Comparison of ENCODE assay signal across 35 cellular contexts in the genomic region with DNA sequence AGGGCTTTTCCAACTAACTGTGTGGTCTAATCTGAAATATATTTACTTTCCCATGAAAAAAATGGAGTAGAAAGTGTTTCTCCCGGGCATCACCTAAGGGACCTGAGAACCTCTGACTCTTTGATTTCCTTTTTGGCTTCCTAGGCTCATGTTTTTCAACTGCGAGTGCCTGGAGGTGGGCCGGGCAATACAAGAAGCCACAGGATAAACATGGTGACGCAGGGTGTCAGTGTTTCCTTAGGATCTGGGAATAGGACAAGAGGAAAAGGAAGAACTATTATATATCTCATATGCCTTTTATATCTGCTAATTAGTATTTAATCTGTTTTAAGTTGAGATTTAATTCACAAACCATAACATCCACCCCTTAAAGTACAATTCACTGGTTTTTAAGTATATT. TPM values are rescaled to one million over a fixed set of nuclear protein-coding genes. Genes with fewer than 3 reads are reported as not detected.
"Had no signal": no experiment of that assay in that cellular context is flagged by ENCODE, and none has a peak within 500 bp of the region (broad histone marks: within the 10 kb centered on the region; RNA-seq: fewer than 3 reads in every experiment).

No MANE protein-coding gene starts in this region.

- DNase-seq: activated CD4-positive, alpha-beta memory T cell treated with anti-CD3 and anti-CD28 coated beads, Interleukin-2, amount 10 ng/mL, durations not matched to agents 7 days and 5 days; activated CD4-positive, alpha-beta T cell treated with anti-CD3 and anti-CD28 coated beads for 1 hour; activated CD4-positive, alpha-beta T cell treated with anti-CD3 and anti-CD28 coated beads for 48 hours; activated CD4-positive, CD25-positive, alpha-beta regulatory T cell; activated CD8-positive, alpha-beta memory T cell treated with anti-CD3 and anti-CD28 coated beads for 24 hours; activated CD8-positive, alpha-beta memory T cell treated with anti-CD3 and anti-CD28 coated beads, Interleukin-2, amount 10 ng/mL, durations not matched to agents 7 days and 5 days; activated gamma-delta T cell; activated naive CD4-positive, alpha-beta T cell treated with Interleukin-2 at 50 U/mL for 16 hours; activated naive CD8-positive, alpha-beta T cell treated with anti-CD3 and anti-CD28 coated beads, Interleukin-2, amount 10 ng/mL, durations not matched to agents 7 days and 5 days; activated T-cell treated with anti-CD3 and anti-CD28 coated beads, Interleukin-2, amount 50 U/mL, for 24 hours; amygdala; Karpas-422; KBM-7; MG63; NCI-H1048; NCI-H1105 treated with DMSO at 0.1 percent for 48 hours; NCI-H1436; NCI-H1694; NCI-H1930; NCI-H2081 treated with DMSO at 0.1 percent for 48 hours; NCI-H226; NCI-H446 treated with DMSO at 0.1 percent for 48 hours; NCI-H524; SIG-M5; SW 1271; T-helper 1 cell; T-helper 2 cell; T-helper 9 cell; WERI-Rb-1 had no signal

- H3K4me1 ChIP-seq: ascending aorta had no signal

- H3K27ac ChIP-seq: ascending aorta, WERI-Rb-1 had no signal

- H3K36me3 Mint-ChIP-seq: activated CD8-positive, alpha-beta memory T cell treated with anti-CD3 and anti-CD28 coated beads, Interleukin-2, amount 10 ng/mL, durations not matched to agents 7 days and 5 days; activated naive CD4-positive, alpha-beta T cell treated with anti-CD3 and anti-CD28 coated beads, Interleukin-2, amount 50 U/mL, for 24 hours; activated naive CD8-positive, alpha-beta T cell treated with anti-CD3 and anti-CD28 coated beads, Interleukin-2, amount 10 ng/mL, durations not matched to agents 7 days and 5 days had no signal

- H3K9me3 ChIP-seq: ascending aorta had no signal

- H3K4me1 Mint-ChIP-seq: activated CD4-positive, alpha-beta memory T cell treated with anti-CD3 and anti-CD28 coated beads, Interleukin-2, amount 10 ng/mL, durations not matched to agents 7 days and 5 days; activated CD8-positive, alpha-beta memory T cell treated with anti-CD3 and anti-CD28 coated beads, Interleukin-2, amount 10 ng/mL, durations not matched to agents 7 days and 5 days; activated naive CD4-positive, alpha-beta T cell treated with anti-CD3 and anti-CD28 coated beads, Interleukin-2, amount 50 U/mL, for 24 hours; activated naive CD8-positive, alpha-beta T cell treated with anti-CD3 and anti-CD28 coated beads, Interleukin-2, amount 10 ng/mL, durations not matched to agents 7 days and 5 days had no signal

- H3K27me3 ChIP-seq: ascending aorta, MG63 had no signal

- H3K4me3 ChIP-seq: ascending aorta, MG63 had no signal

- H3K9me3 Mint-ChIP-seq: activated CD4-positive, alpha-beta memory T cell treated with anti-CD3 and anti-CD28 coated beads, Interleukin-2, amount 10 ng/mL, durations not matched to agents 7 days and 5 days; activated naive CD8-positive, alpha-beta T cell treated with anti-CD3 and anti-CD28 coated beads, Interleukin-2, amount 10 ng/mL, durations not matched to agents 7 days and 5 days; activated T-helper 2 cell treated with anti-CD3 and anti-CD28 coated beads, Interferon-gamma antibody, Interleukin-2, Interleukin-4, amounts not matched to agents 10 μg/mL and 5 μg/mL and 100 μg/mL, durations not matched to agents 14 hours and 24 hours and 36 hours had no signal

- H3K27ac Mint-ChIP-seq: activated CD4-positive, alpha-beta memory T cell treated with anti-CD3 and anti-CD28 coated beads, Interleukin-2, amount 10 ng/mL, durations not matched to agents 7 days and 5 days; activated CD8-positive, alpha-beta memory T cell treated with anti-CD3 and anti-CD28 coated beads, Interleukin-2, amount 10 ng/mL, durations not matched to agents 7 days and 5 days; activated naive CD4-positive, alpha-beta T cell treated with anti-CD3 and anti-CD28 coated beads, Interleukin-2, amount 50 U/mL, for 24 hours; activated naive CD8-positive, alpha-beta T cell treated with anti-CD3 and anti-CD28 coated beads, Interleukin-2, amount 10 ng/mL, durations not matched to agents 7 days and 5 days; activated T-cell treated with anti-CD3 and anti-CD28 coated beads, Interleukin-2, amount 50 U/mL, for 24 hours; activated T-helper 2 cell treated with anti-CD3 and anti-CD28 coated beads, Interferon-gamma antibody, Interleukin-2, Interleukin-4, amounts not matched to agents 10 μg/mL and 5 μg/mL and 100 μg/mL, durations not matched to agents 14 hours and 24 hours and 36 hours had no signal

- H3K36me3 ChIP-seq: ascending aorta, MG63, WERI-Rb-1 had no signal

- ATAC-seq: activated CD8-positive, alpha-beta memory T cell treated with anti-CD3 and anti-CD28 coated beads, Interleukin-2, amount 10 ng/mL, durations not matched to agents 7 days and 5 days; Panc1 had no signal

- H3K4me3 Mint-ChIP-seq: activated CD4-positive, alpha-beta memory T cell treated with anti-CD3 and anti-CD28 coated beads, Interleukin-2, amount 10 ng/mL, durations not matched to agents 7 days and 5 days; activated CD8-positive, alpha-beta memory T cell treated with anti-CD3 and anti-CD28 coated beads, Interleukin-2, amount 10 ng/mL, durations not matched to agents 7 days and 5 days; activated naive CD4-positive, alpha-beta T cell treated with anti-CD3 and anti-CD28 coated beads, Interleukin-2, amount 50 U/mL, for 24 hours; activated naive CD8-positive, alpha-beta T cell treated with anti-CD3 and anti-CD28 coated beads, Interleukin-2, amount 10 ng/mL, durations not matched to agents 7 days and 5 days; activated T-cell treated with anti-CD3 and anti-CD28 coated beads, Interleukin-2, amount 50 U/mL, for 24 hours had no signal

RNA-seq across cellular contexts. Expression of a gene that starts 11.4 kb away (rescaled TPM):
- total RNA-seq: activated CD4-positive, alpha-beta memory T cell treated with anti-CD3 and anti-CD28 coated beads, Interleukin-2, amount 10 ng/mL, durations not matched to agents 7 days and 5 days; activated CD8-positive, alpha-beta memory T cell treated with anti-CD3 and anti-CD28 coated beads, Interleukin-2, amount 10 ng/mL, durations not matched to agents 7 days and 5 days; activated naive CD8-positive, alpha-beta T cell treated with anti-CD3 and anti-CD28 coated beads, Interleukin-2, amount 10 ng/mL, durations not matched to agents 7 days and 5 days; activated T-helper 2 cell treated with anti-CD3 and anti-CD28 coated beads, Interferon-gamma antibody, Interleukin-2, Interleukin-4, amounts not matched to agents 10 μg/mL and 5 μg/mL and 100 μg/mL, durations not matched to agents 14 hours and 24 hours and 36 hours; ascending aorta; RPMI7951; SK-MEL-5 had no signal
